1 cellular context compared by ENCODE assay signal in the genomic region with DNA sequence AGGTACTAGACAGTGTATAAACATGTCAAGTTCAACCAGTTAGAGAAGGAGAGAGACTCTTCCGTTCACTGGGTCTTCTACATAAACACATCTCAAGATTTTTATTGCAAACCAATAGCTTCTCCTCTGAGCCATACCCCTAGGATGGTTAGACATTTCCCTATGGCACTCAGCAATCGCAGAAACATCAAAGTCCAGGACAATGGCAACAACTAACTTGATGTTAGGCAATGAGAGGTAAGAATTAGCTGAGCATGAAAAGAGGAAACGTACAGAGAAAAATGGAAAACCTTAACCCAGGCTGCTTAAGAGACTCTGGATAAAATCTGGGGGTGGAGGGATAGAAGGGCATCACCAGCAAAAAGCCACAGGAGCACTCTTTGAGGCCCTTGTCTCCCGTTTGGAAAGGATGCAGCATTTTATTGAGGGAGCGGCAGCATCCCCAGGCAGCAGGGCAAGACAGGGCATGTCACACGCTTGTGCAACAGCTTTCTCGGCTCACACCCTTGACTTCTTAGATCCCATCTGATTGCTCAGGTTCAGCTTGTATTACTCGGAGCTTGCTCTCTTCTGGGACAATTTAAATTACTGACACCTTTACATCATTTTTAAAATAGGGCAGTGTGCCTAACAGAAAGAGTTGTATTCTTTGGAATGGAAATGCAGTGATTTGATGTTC.
A peak's percentile ranks its signal among the peaks of the same experiment; 100 is the strongest.
TF ChIP-seq lines count a peak whose summit lies in the region.

No MANE protein-coding gene starts in this region.

TF ChIP-seq in HepG2, 621 proteins besides CTCF, POLR2A, EP300 and RAD21 (continued from another document):
- TF ChIP-seq, protein P1, sequence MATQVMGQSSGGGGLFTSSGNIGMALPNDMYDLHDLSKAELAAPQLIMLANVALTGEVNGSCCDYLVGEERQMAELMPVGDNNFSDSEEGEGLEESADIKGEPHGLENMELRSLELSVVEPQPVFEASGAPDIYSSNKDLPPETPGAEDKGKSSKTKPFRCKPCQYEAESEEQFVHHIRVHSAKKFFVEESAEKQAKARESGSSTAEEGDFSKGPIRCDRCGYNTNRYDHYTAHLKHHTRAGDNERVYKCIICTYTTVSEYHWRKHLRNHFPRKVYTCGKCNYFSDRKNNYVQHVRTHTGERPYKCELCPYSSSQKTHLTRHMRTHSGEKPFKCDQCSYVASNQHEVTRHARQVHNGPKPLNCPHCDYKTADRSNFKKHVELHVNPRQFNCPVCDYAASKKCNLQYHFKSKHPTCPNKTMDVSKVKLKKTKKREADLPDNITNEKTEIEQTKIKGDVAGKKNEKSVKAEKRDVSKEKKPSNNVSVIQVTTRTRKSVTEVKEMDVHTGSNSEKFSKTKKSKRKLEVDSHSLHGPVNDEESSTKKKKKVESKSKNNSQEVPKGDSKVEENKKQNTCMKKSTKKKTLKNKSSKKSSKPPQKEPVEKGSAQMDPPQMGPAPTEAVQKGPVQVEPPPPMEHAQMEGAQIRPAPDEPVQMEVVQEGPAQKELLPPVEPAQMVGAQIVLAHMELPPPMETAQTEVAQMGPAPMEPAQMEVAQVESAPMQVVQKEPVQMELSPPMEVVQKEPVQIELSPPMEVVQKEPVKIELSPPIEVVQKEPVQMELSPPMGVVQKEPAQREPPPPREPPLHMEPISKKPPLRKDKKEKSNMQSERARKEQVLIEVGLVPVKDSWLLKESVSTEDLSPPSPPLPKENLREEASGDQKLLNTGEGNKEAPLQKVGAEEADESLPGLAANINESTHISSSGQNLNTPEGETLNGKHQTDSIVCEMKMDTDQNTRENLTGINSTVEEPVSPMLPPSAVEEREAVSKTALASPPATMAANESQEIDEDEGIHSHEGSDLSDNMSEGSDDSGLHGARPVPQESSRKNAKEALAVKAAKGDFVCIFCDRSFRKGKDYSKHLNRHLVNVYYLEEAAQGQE (IDR thresholded peaks at IDR 0.05; ENCODE audit: borderline replicate concordance in 1 of 2, low read depth in 1 of 2, low read length in 2 of 2) = no peak
- TF ChIP-seq ZNF782 (CRISPR knock-in tag; IDR thresholded peaks at IDR 0.05; ENCODE audit: borderline replicate concordance) (no peak), KDM1A (CRISPR knock-in tag; IDR thresholded peaks at IDR 0.05) (no peak), BRCA1 (CRISPR knock-in tag; IDR thresholded peaks at IDR 0.05) (no peak), ZBTB3 (CRISPR knock-in tag; IDR thresholded peaks at IDR 0.05; ENCODE audit: borderline replicate concordance, low read depth) (no peak), CEBPG (CRISPR knock-in tag; IDR thresholded peaks at IDR 0.05) (peak; percentile 44; the same call in 1 of the 2 replicates), NR2F1 (CRISPR knock-in tag; IDR thresholded peaks at IDR 0.05) (no peak), MXI1 (IDR thresholded peaks at IDR 0.05; ENCODE audit: borderline replicate concordance, low read depth, low read length) (no peak)
- TF ChIP-seq, protein P2, sequence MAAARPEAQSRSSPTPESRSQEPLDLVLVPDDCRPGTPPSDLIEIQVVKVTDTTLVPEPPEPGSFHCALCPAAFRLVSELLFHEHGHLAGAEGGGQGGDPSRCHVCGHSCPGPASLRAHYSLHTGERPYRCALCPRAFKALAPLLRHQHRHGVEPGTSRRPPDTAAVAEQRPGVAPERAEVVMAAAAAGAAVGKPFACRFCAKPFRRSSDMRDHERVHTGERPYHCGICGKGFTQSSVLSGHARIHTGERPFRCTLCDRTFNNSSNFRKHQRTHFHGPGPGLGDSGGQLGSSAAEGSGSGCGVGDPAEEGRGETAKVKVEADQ (CRISPR knock-in tag; IDR thresholded peaks at IDR 0.05; ENCODE audit: borderline replicate concordance) = no peak
- TF ChIP-seq, protein P3, sequence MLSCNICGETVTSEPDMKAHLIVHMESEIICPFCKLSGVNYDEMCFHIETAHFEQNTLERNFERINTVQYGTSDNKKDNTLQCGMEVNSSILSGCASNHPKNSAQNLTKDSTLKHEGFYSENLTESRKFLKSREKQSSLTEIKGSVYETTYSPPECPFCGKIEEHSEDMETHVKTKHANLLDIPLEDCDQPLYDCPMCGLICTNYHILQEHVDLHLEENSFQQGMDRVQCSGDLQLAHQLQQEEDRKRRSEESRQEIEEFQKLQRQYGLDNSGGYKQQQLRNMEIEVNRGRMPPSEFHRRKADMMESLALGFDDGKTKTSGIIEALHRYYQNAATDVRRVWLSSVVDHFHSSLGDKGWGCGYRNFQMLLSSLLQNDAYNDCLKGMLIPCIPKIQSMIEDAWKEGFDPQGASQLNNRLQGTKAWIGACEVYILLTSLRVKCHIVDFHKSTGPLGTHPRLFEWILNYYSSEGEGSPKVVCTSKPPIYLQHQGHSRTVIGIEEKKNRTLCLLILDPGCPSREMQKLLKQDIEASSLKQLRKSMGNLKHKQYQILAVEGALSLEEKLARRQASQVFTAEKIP (CRISPR knock-in tag; IDR thresholded peaks at IDR 0.05; ENCODE audit: borderline replicate concordance) = no peak
- TF ChIP-seq, protein P4, sequence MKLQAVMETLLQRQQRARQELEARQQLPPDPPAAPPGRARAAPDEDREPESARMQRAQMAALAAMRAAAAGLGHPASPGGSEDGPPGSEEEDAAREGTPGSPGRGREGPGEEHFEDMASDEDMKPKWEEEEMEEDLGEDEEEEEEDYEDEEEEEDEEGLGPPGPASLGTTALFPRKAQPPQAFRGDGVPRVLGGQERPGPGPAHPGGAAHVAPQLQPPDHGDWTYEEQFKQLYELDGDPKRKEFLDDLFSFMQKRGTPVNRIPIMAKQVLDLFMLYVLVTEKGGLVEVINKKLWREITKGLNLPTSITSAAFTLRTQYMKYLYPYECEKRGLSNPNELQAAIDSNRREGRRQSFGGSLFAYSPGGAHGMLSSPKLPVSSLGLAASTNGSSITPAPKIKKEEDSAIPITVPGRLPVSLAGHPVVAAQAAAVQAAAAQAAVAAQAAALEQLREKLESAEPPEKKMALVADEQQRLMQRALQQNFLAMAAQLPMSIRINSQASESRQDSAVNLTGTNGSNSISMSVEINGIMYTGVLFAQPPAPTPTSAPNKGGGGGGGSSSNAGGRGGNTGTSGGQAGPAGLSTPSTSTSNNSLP (IDR thresholded peaks at IDR 0.05; ENCODE audit: low read depth, low read length) = peak; percentile 40; the same call in 1 of the 2 replicates
- TF ChIP-seq, protein P5, sequence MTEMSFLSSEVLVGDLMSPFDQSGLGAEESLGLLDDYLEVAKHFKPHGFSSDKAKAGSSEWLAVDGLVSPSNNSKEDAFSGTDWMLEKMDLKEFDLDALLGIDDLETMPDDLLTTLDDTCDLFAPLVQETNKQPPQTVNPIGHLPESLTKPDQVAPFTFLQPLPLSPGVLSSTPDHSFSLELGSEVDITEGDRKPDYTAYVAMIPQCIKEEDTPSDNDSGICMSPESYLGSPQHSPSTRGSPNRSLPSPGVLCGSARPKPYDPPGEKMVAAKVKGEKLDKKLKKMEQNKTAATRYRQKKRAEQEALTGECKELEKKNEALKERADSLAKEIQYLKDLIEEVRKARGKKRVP (CRISPR knock-in tag; IDR thresholded peaks at IDR 0.05) = no peak
- TF ChIP-seq, protein P6, sequence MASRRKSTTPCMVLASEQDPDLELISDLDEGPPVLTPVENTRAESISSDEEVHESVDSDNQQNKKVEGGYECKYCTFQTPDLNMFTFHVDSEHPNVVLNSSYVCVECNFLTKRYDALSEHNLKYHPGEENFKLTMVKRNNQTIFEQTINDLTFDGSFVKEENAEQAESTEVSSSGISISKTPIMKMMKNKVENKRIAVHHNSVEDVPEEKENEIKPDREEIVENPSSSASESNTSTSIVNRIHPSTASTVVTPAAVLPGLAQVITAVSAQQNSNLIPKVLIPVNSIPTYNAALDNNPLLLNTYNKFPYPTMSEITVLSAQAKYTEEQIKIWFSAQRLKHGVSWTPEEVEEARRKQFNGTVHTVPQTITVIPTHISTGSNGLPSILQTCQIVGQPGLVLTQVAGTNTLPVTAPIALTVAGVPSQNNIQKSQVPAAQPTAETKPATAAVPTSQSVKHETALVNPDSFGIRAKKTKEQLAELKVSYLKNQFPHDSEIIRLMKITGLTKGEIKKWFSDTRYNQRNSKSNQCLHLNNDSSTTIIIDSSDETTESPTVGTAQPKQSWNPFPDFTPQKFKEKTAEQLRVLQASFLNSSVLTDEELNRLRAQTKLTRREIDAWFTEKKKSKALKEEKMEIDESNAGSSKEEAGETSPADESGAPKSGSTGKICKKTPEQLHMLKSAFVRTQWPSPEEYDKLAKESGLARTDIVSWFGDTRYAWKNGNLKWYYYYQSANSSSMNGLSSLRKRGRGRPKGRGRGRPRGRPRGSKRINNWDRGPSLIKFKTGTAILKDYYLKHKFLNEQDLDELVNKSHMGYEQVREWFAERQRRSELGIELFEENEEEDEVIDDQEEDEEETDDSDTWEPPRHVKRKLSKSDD (CRISPR knock-in tag; IDR thresholded peaks at IDR 0.05; ENCODE audit: low read depth) = no peak
TF ChIP-seq in HepG2: peak in this region for 8.
